Comparison of ENCODE assay signal across 26 cellular contexts in genomic region chrX:39682778-39683177, GRCh38.
DNase-seq lines count a peak whose midpoint lies in the region; ATAC-seq and TF ChIP-seq lines count a peak whose summit lies in the region.
"Had no signal": no experiment of that assay in that cellular context is flagged by ENCODE, and none has a peak within 500 bp of the region (broad histone marks: within the 10 kb centered on the region; RNA-seq: fewer than 3 reads in every experiment).

No MANE protein-coding gene starts in this region.

- H3K27me3 Mint-ChIP-seq in activated T-cell treated with anti-CD3 and anti-CD28 coated beads, Interleukin-2, amount 50 U/mL, for 4 hours (ENCODE audit: low read depth), result peaks cover 12% of the 10 kb centered on the region
- peaks cover 33% of the 10 kb centered on the region for H3K27me3 Mint-ChIP-seq in activated T-cell treated with anti-CD3 and anti-CD28 coated beads, Interleukin-2, amount 50 U/mL, for 72 hours (ENCODE audit: low read depth)
- H3K27me3 Mint-ChIP-seq in neural crest cell (ENCODE audit: low read depth), result no peaks in the 10 kb centered on the region
- H3K27me3 Mint-ChIP-seq in activated CD4-positive, alpha-beta T cell treated with anti-CD3 and anti-CD28 coated beads, Interleukin-2, amount 10 ng/mL, durations not matched to agents 24 days and 14 days, result peaks cover 7% of the 10 kb centered on the region
- H3K27me3 Mint-ChIP-seq: brain had no signal

- DNase-seq in activated T-cell treated with anti-CD3 and anti-CD28 coated beads, Interleukin-2, amount 50 U/mL, for 4 hours, result no peak
- DNase-seq in activated T-cell treated with anti-CD3 and anti-CD28 coated beads, Interleukin-2, amount 50 U/mL, for 72 hours, result no peak
- DNase-seq in Jurkat, Clone E6-1 (ENCODE audit: low read depth, low spot score), result peak; percentile 36
- DNase-seq in neural crest cell (ENCODE audit: low read depth, low spot score), result no peak
- DNase-seq in activated CD4-positive, alpha-beta T cell treated with anti-CD3 and anti-CD28 coated beads, Interleukin-2, amount 10 ng/mL, durations not matched to agents 24 days and 14 days, result no peak
- DNase-seq in stimulated activated naive CD8-positive, alpha-beta T cell treated with anti-CD3 and anti-CD28 coated beads, Interleukin-15, Interleukin-2, amounts not matched to agents 100 U/mL and 50 U/mL, for 24 hours, result no peak
- no peak for DNase-seq in activated CD4-positive, CD25-positive, alpha-beta regulatory T cell treated with anti-CD3 and anti-CD28 coated beads, Interleukin-2, amount 50 U/mL, for 72 hours
- DNase-seq: ACHN; activated CD4-positive, alpha-beta T cell treated with anti-CD3 and anti-CD28 coated beads, Interleukin-2, amount 50 U/mL, for 4 hours; activated effector memory CD4-positive, alpha-beta T cell treated with anti-CD3 and anti-CD28 coated beads, Interleukin-2, amount 50 U/mL, for 16 hours; adrenal gland; COR-L47; EL; GOT3; head of caudate nucleus; NCI-H1436 treated with DMSO at 0.1 percent for 48 hours; NCI-H524 treated with DMSO at 0.1 percent for 48 hours; psoas muscle; stimulated activated CD4-positive, alpha-beta T cell treated with anti-CD3 and anti-CD28 coated beads, Interleukin-15, amount 100 ng/mL, for 24 hours; stimulated activated naive CD8-positive, alpha-beta T cell treated with anti-CD3 and anti-CD28 coated beads, Interleukin-15, amount 100 ng/mL, for 72 hours; tibial artery had no signal

- no peaks in the 10 kb centered on the region for H3K9me3 Mint-ChIP-seq in activated T-cell treated with anti-CD3 and anti-CD28 coated beads, Interleukin-2, amount 50 U/mL, for 4 hours
- H3K9me3 Mint-ChIP-seq in activated T-cell treated with anti-CD3 and anti-CD28 coated beads, Interleukin-2, amount 50 U/mL, for 72 hours, result no peaks in the 10 kb centered on the region
- H3K9me3 Mint-ChIP-seq in neural crest cell, result peaks cover 3% of the 10 kb centered on the region
- no peaks in the 10 kb centered on the region for H3K9me3 Mint-ChIP-seq in activated CD4-positive, alpha-beta T cell treated with anti-CD3 and anti-CD28 coated beads, Interleukin-2, amount 10 ng/mL, durations not matched to agents 24 days and 14 days
- H3K9me3 Mint-ChIP-seq: stimulated activated naive CD8-positive, alpha-beta T cell treated with anti-CD3 and anti-CD28 coated beads, Interleukin-15, amount 100 ng/mL, for 72 hours; T-helper 2 cell treated with Interferon-gamma antibody and Interleukin-4, amounts not matched to agents 5 μg/mL and 100 μg/mL, for 36 hours had no signal

- H3K27ac Mint-ChIP-seq in activated T-cell treated with anti-CD3 and anti-CD28 coated beads, Interleukin-2, amount 50 U/mL, for 72 hours, result no peak overlapping the region
- no peak overlapping the region for H3K27ac Mint-ChIP-seq in neural crest cell (ENCODE audit: unreplicated experiment)
- H3K27ac Mint-ChIP-seq in activated CD4-positive, alpha-beta T cell treated with anti-CD3 and anti-CD28 coated beads, Interleukin-2, amount 10 ng/mL, durations not matched to agents 24 days and 14 days, result no peak overlapping the region
- H3K27ac Mint-ChIP-seq: stimulated activated naive CD8-positive, alpha-beta T cell treated with anti-CD3 and anti-CD28 coated beads, Interleukin-15, amount 100 ng/mL, for 72 hours; T-helper 2 cell treated with Interferon-gamma antibody and Interleukin-4, amounts not matched to agents 5 μg/mL and 100 μg/mL, for 36 hours had no signal

- ATAC-seq in activated T-cell treated with anti-CD3 and anti-CD28 coated beads, Interleukin-2, amount 50 U/mL, for 4 hours, result peak; percentile 66
- ATAC-seq in activated T-cell treated with anti-CD3 and anti-CD28 coated beads, Interleukin-2, amount 50 U/mL, for 72 hours (replicated peaks in 1 of 2), result no peak
- ATAC-seq in SK-N-SH treated with all-trans-retinoic acid at 6 μM for 48 hours, result peak; percentile 61
- ATAC-seq in stimulated activated naive CD8-positive, alpha-beta T cell treated with anti-CD3 and anti-CD28 coated beads, Interleukin-15, Interleukin-2, amounts not matched to agents 100 U/mL and 50 U/mL, for 24 hours, result no peak
- ATAC-seq: psoas muscle; stimulated activated naive CD8-positive, alpha-beta T cell treated with anti-CD3 and anti-CD28 coated beads, Interleukin-15, amount 100 ng/mL, for 72 hours had no signal

- H3K4me3 Mint-ChIP-seq in activated T-cell treated with anti-CD3 and anti-CD28 coated beads, Interleukin-2, amount 50 U/mL, for 4 hours, result no peak overlapping the region
- H3K4me3 Mint-ChIP-seq in activated T-cell treated with anti-CD3 and anti-CD28 coated beads, Interleukin-2, amount 50 U/mL, for 72 hours, result no peak overlapping the region
- peak overlapping the region; percentile 11 for H3K4me3 Mint-ChIP-seq in neural crest cell
- H3K4me3 Mint-ChIP-seq in activated CD4-positive, alpha-beta T cell treated with anti-CD3 and anti-CD28 coated beads, Interleukin-2, amount 10 ng/mL, durations not matched to agents 24 days and 14 days, result no peak overlapping the region
- H3K4me3 Mint-ChIP-seq: brain; stimulated activated naive CD8-positive, alpha-beta T cell treated with anti-CD3 and anti-CD28 coated beads, Interleukin-15, amount 100 ng/mL, for 72 hours; T-helper 2 cell treated with Interferon-gamma antibody and Interleukin-4, amounts not matched to agents 5 μg/mL and 100 μg/mL, for 36 hours had no signal

- intact Hi-C loops in activated CD4-positive, alpha-beta T cell treated with anti-CD3 and anti-CD28 coated beads, Interleukin-2, amount 10 ng/mL, durations not matched to agents 24 days and 14 days (cut with micrococcal nuclease), result no loop called here

- TF ChIP-seq CTCF in neural crest cell (conservative IDR thresholded peaks at IDR 0.05), result no peak

- H3K4me3 ChIP-seq in Jurkat, Clone E6-1 (ENCODE audit: low read length), result no peak overlapping the region
- H3K4me3 ChIP-seq: adrenal gland, lung, psoas muscle, SK-N-MC, tibial artery had no signal

- H3K36me3 Mint-ChIP-seq in activated T-cell treated with anti-CD3 and anti-CD28 coated beads, Interleukin-2, amount 50 U/mL, for 4 hours (ENCODE audit: insufficient read depth), result no peaks in the 10 kb centered on the region
- H3K36me3 Mint-ChIP-seq in activated T-cell treated with anti-CD3 and anti-CD28 coated beads, Interleukin-2, amount 50 U/mL, for 72 hours (ENCODE audit: insufficient read depth in 2 of 2), result no peaks in the 10 kb centered on the region
- H3K36me3 Mint-ChIP-seq in neural crest cell (ENCODE audit: low read depth), result no peaks in the 10 kb centered on the region
- no peaks in the 10 kb centered on the region for H3K36me3 Mint-ChIP-seq in activated CD4-positive, alpha-beta T cell treated with anti-CD3 and anti-CD28 coated beads, Interleukin-2, amount 10 ng/mL, durations not matched to agents 24 days and 14 days (ENCODE audit: low read depth)
- H3K36me3 Mint-ChIP-seq: brain had no signal

- no peaks in the 10 kb centered on the region for H3K4me1 Mint-ChIP-seq in activated T-cell treated with anti-CD3 and anti-CD28 coated beads, Interleukin-2, amount 50 U/mL, for 4 hours (ENCODE audit: low read depth)
- no peaks in the 10 kb centered on the region for H3K4me1 Mint-ChIP-seq in activated T-cell treated with anti-CD3 and anti-CD28 coated beads, Interleukin-2, amount 50 U/mL, for 72 hours (ENCODE audit: low read depth)
- H3K4me1 Mint-ChIP-seq in neural crest cell, result peaks cover 35% of the 10 kb centered on the region
- H3K4me1 Mint-ChIP-seq in activated CD4-positive, alpha-beta T cell treated with anti-CD3 and anti-CD28 coated beads, Interleukin-2, amount 10 ng/mL, durations not matched to agents 24 days and 14 days, result no peaks in the 10 kb centered on the region
- H3K4me1 Mint-ChIP-seq: stimulated activated naive CD8-positive, alpha-beta T cell treated with anti-CD3 and anti-CD28 coated beads, Interleukin-15, amount 100 ng/mL, for 72 hours had no signal

TF ChIP-seq in SK-N-SH treated with all-trans-retinoic acid at 6 μM for 48 hours, 23 proteins besides CTCF, POLR2A, EP300 and RAD21:
- TF ChIP-seq ZNF70 (CRISPR knock-in tag; IDR thresholded peaks at IDR 0.05) (no peak), ZFP30 (CRISPR knock-in tag; IDR thresholded peaks at IDR 0.05) (no peak), CSDC2 (CRISPR knock-in tag; IDR thresholded peaks at IDR 0.05) (no peak), ZNF565 (CRISPR knock-in tag; conservative IDR thresholded peaks at IDR 0.05; ENCODE audit: low read depth) (no peak), ZC3H10 (CRISPR knock-in tag; IDR thresholded peaks at IDR 0.05) (no peak), BACH2 (CRISPR knock-in tag; IDR thresholded peaks at IDR 0.05; ENCODE audit: borderline replicate concordance) (no peak), ESRRG (CRISPR knock-in tag; IDR thresholded peaks at IDR 0.05) (no peak), RARB (CRISPR knock-in tag; IDR thresholded peaks at IDR 0.05) (no peak)

Comparison
In these comparisons a context has a peak if more than half of its experiments do, and no peak if none do; other contexts are left out.
1. ATAC-seq: peak in activated T-cell treated with anti-CD3 and anti-CD28 coated beads, Interleukin-2, amount 50 U/mL, for 4 hours (2 of 2) and SK-N-SH treated with all-trans-retinoic acid at 6 μM for 48 hours (single experiment); none in activated T-cell treated with anti-CD3 and anti-CD28 coated beads, Interleukin-2, amount 50 U/mL, for 72 hours (0 of 2) and stimulated activated naive CD8-positive, alpha-beta T cell treated with anti-CD3 and anti-CD28 coated beads, Interleukin-15, Interleukin-2, amounts not matched to agents 100 U/mL and 50 U/mL, for 24 hours (single experiment).